1 cellular context compared by ENCODE assay signal in genomic region chrX:23381688-23382087, GRCh38.
TF ChIP-seq lines count a peak whose summit lies in the region.

No MANE protein-coding gene starts in this region.

TF ChIP-seq in H1, 55 proteins besides CTCF, POLR2A, EP300 and RAD21:
- TF ChIP-seq EZH2 (IDR thresholded peaks at IDR 0.05; ENCODE audit: low read depth, low read length, severe bottlenecking) = no peak
- TF ChIP-seq CBX8 (IDR thresholded peaks at IDR 0.05; ENCODE audit: borderline replicate concordance, low read depth, low read length) = no peak
- TF ChIP-seq RFX5 (IDR thresholded peaks at IDR 0.05; ENCODE audit: borderline replicate concordance, low read depth, low read length) = no peak
- no peak for TF ChIP-seq POU5F1 (IDR thresholded peaks at IDR 0.05; ENCODE audit: low read depth, low read length)
- no peak for TF ChIP-seq RNF2 (IDR thresholded peaks at IDR 0.05; ENCODE audit: borderline replicate concordance, low read depth, low read length, missing control alignments, poor library complexity, severe bottlenecking)
- TF ChIP-seq KDM1A (IDR thresholded peaks at IDR 0.05; ENCODE audit: borderline replicate concordance, low read length) = no peak
- TF ChIP-seq USF2 (IDR thresholded peaks at IDR 0.05; ENCODE audit: low read length) = no peak
- TF ChIP-seq TCF12 (IDR thresholded peaks at IDR 0.05; ENCODE audit: low read depth, low read length) = no peak
- no peak for TF ChIP-seq SIN3A (conservative IDR thresholded peaks at IDR 0.05 in 1 of 2, IDR thresholded peaks at IDR 0.05 in 1 of 2; ENCODE audit: low read depth in 1 of 2, low read length in 2 of 2)
- no peak for TF ChIP-seq FOSL1 (IDR thresholded peaks at IDR 0.05; ENCODE audit: insufficient read depth, low read depth, low read length)
- TF ChIP-seq MAFK (IDR thresholded peaks at IDR 0.05; ENCODE audit: low read depth, low read length) = no peak
- TF ChIP-seq CEBPB (IDR thresholded peaks at IDR 0.05; ENCODE audit: low read depth, low read length) = no peak
